In genomic region chr7:114889116-114889515, GRCh38 we compare ENCODE assay signal across 8 cellular contexts. TPM values are rescaled to one million over a fixed set of nuclear protein-coding genes. Genes with fewer than 3 reads are reported as not detected.
DNase-seq lines count a peak whose midpoint lies in the region; ATAC-seq, FAIRE-seq and TF ChIP-seq lines count a peak whose summit lies in the region.
"Not testable (repeated sequence)": the region's sequence is repeated elsewhere in the genome, so short reads cannot be mapped to it uniquely, and the experiment has no call there.

No MANE protein-coding gene starts in this region.

- TF ChIP-seq EP300 in A549 (IDR thresholded peaks at IDR 0.05), result not testable (repeated sequence)

- not testable (repeated sequence) for H3K4ac ChIP-seq in mesenchymal stem cell (ENCODE audit: low read depth in 1 of 2, low read length in 2 of 2)

- peak overlapping the region in 1 of 2 experiments; percentile 28 for H3K18ac ChIP-seq in mesenchymal stem cell (ENCODE audit: low read depth in 1 of 2, low read length in 2 of 2)

- RAD21 ChIA-PET in HCT116 (lab: Charles Lee; ENCODE audit: low non-redundant PET in 1 of 2, low total read pairs in 2 of 2, uncharacterized antibody in 2 of 2, unreplicated experiment in 2 of 2), result not testable (repeated sequence)

- not testable (repeated sequence) for H3K36me3 Mint-ChIP-seq in activated CD4-positive, alpha-beta memory T cell treated with anti-CD3 and anti-CD28 coated beads, Interleukin-2, amount 10 ng/mL, durations not matched to agents 7 days and 5 days (ENCODE audit: low read depth); activated naive CD4-positive, alpha-beta T cell treated with anti-CD3 and anti-CD28 coated beads for 36 hours (ENCODE audit: low read depth)
- peaks cover 17% of the 10 kb centered on the region for H3K36me3 Mint-ChIP-seq in stimulated activated effector memory CD8-positive, alpha-beta T cell treated with anti-CD3 and anti-CD28 coated beads, Interleukin-12 subunit alpha, Interleukin-12 subunit beta, amount 100 ng/mL, for 72 hours

- not testable (repeated sequence) for H2AK5ac ChIP-seq in mesenchymal stem cell (ENCODE audit: low read length, severe bottlenecking)

- H4K20me1 ChIP-seq in HCT116 (ENCODE audit: insufficient read depth), result not testable (repeated sequence)

- H2BK12ac ChIP-seq in mesenchymal stem cell (ENCODE audit: low read length in 2 of 2), result peak overlapping the region; percentile 70 to 84

- H3K4me1 Mint-ChIP-seq in activated CD4-positive, alpha-beta memory T cell treated with anti-CD3 and anti-CD28 coated beads, Interleukin-2, amount 10 ng/mL, durations not matched to agents 7 days and 5 days, result peaks cover 11% of the 10 kb centered on the region
- H3K4me1 Mint-ChIP-seq in activated naive CD4-positive, alpha-beta T cell treated with anti-CD3 and anti-CD28 coated beads for 36 hours (ENCODE audit: low read depth), result peaks cover 43% of the 10 kb centered on the region
- peaks cover 23% of the 10 kb centered on the region for H3K4me1 Mint-ChIP-seq in stimulated activated effector memory CD8-positive, alpha-beta T cell treated with anti-CD3 and anti-CD28 coated beads, Interleukin-12 subunit alpha, Interleukin-12 subunit beta, amount 100 ng/mL, for 72 hours

- H2BK5ac ChIP-seq in mesenchymal stem cell (ENCODE audit: low read depth, low read length, poor library complexity, severe bottlenecking), result peak overlapping the region; percentile 89

- H2BK120ac ChIP-seq in mesenchymal stem cell (ENCODE audit: low read depth, low read length), result not testable (repeated sequence)

- FAIRE-seq in A549 (lab: Jason Lieb, UNC), result not testable (repeated sequence)

- not testable (repeated sequence) for TF ChIP-seq RAD21 in A549 (conservative IDR thresholded peaks at IDR 0.05 in 1 of 2, IDR thresholded peaks at IDR 0.05 in 1 of 2); HCT116 (IDR thresholded peaks at IDR 0.05; ENCODE audit: low read depth)

- H3K4me1 ChIP-seq in A549 (peaks cover 21% of the 10 kb centered on the region), HCT116 (ENCODE audit: control insufficient read depth in 1 of 2, insufficient read depth in 2 of 2, low read length in 2 of 2) (peaks cover 10 to 30% of the 10 kb centered on the region in 2 experiments; a peak in 3 of 4 replicates), adipocyte (ENCODE audit: control insufficient read depth, insufficient read depth, low read length) (peaks cover 32% of the 10 kb centered on the region)
- not testable (repeated sequence) for H3K4me1 ChIP-seq in mesenchymal stem cell (ENCODE audit: control insufficient read depth, insufficient read depth, low read depth, low read length)

- peak overlapping the region; percentile 7 for H3K27ac Mint-ChIP-seq in activated CD4-positive, alpha-beta memory T cell treated with anti-CD3 and anti-CD28 coated beads, Interleukin-2, amount 10 ng/mL, durations not matched to agents 7 days and 5 days
- peak overlapping the region; percentile 87 for H3K27ac Mint-ChIP-seq in activated naive CD4-positive, alpha-beta T cell treated with anti-CD3 and anti-CD28 coated beads for 36 hours
- H3K27ac Mint-ChIP-seq in stimulated activated effector memory CD8-positive, alpha-beta T cell treated with anti-CD3 and anti-CD28 coated beads, Interleukin-12 subunit alpha, Interleukin-12 subunit beta, amount 100 ng/mL, for 72 hours, result peak overlapping the region; percentile 92

- H3K27me3 ChIP-seq in HCT116 (ENCODE audit: insufficient read depth, low read length); adipocyte (replicated peaks; ENCODE audit: control insufficient read depth, insufficient read depth, low read length); mesenchymal stem cell (ENCODE audit: control insufficient read depth in 1 of 2, insufficient read depth in 1 of 2, low read length in 2 of 2): not testable (repeated sequence)

- peak overlapping the region; percentile 57 for H3K4me2 ChIP-seq in A549
- H3K4me2 ChIP-seq in HCT116 (ENCODE audit: low read length), result peak overlapping the region; percentile 64
- not testable (repeated sequence) for H3K4me2 ChIP-seq in mesenchymal stem cell (ENCODE audit: low read length, poor library complexity, severe bottlenecking)

- peak overlapping the region; percentile 82 for H2AFZ ChIP-seq in HCT116 (ENCODE audit: low read depth, low read length, poor library complexity, severe bottlenecking)
- not testable (repeated sequence) for H2AFZ ChIP-seq in mesenchymal stem cell (ENCODE audit: low read depth, low read length)

- not testable (repeated sequence) for TF ChIP-seq POLR2A in A549 (IDR thresholded peaks at IDR 0.05; ENCODE audit: low read length); HCT116 (IDR thresholded peaks at IDR 0.05; ENCODE audit: borderline replicate concordance, extremely low read depth, insufficient read depth, insufficient read length)

- H3K27ac ChIP-seq in A549 (peak overlapping the region; percentile 17 to 77), HCT116 (ENCODE audit: low read depth, low read length) (peak overlapping the region; percentile 74), mesenchymal stem cell (ENCODE audit: low read length, poor library complexity, severe bottlenecking) (peak overlapping the region; percentile 74)

- POLR2A ChIA-PET in A549 (lab: Yijun Ruan, JAX) (interaction anchor here (0.6 to 0.7 kb wide), 2 partner anchors 13 to 43 kb away, joined by 3 to 4 read pairs; no protein-coding TSS in a partner anchor), HCT116 (lab: Charles Lee) (interaction anchor here (1.1 kb wide), 1 partner anchor 14 kb away, joined by 3 read pairs; no protein-coding TSS in a partner anchor)
- POLR2A ChIA-PET in activated CD4-positive, alpha-beta memory T cell treated with anti-CD3 and anti-CD28 coated beads, Interleukin-2, amount 10 ng/mL, durations not matched to agents 7 days and 5 days (lab: Charles Lee), result interaction anchor here (1.0 to 1.3 kb wide), 5 partner anchors 14 to 524 kb away, joined by 3 to 6 read pairs (median 3); no protein-coding TSS in a partner anchor

- intact Hi-C loops in HCT116 (cut with micrococcal nuclease), result not testable (repeated sequence)
- intact Hi-C loops in activated naive CD4-positive, alpha-beta T cell treated with anti-CD3 and anti-CD28 coated beads for 36 hours (cut with micrococcal nuclease), result loop anchor here (1.0 kb wide), 7 partner anchors 27 to 342 kb away; no protein-coding TSS in a partner anchor

- H2BK15ac ChIP-seq in mesenchymal stem cell (ENCODE audit: low read depth, poor library complexity, severe bottlenecking), result not testable (repeated sequence)

- 62% methylated on average over 3 of the region's 3 CpGs for WGBS in A549 (ENCODE audit: missing lambda C conversion rate)
- WGBS in mesenchymal stem cell, result 94% methylated on average over 3 of the region's 3 CpGs

- not testable (repeated sequence) for H3K9me3 ChIP-seq in A549; HCT116 (ENCODE audit: control insufficient read depth in 1 of 2, insufficient read depth in 1 of 2, low read depth in 1 of 2, low read length in 2 of 2); adipocyte (ENCODE audit: control insufficient read depth, low read length); mesenchymal stem cell (ENCODE audit: control insufficient read depth, low read length)

- H3K4me3 ChIP-seq in A549; adipocyte (ENCODE audit: low read length); mesenchymal stem cell (ENCODE audit: insufficient read depth in 1 of 2, low read depth in 1 of 2, low read length in 2 of 2): not testable (repeated sequence)
- peak overlapping the region in 1 of 2 experiments; percentile 27; a peak in 1 of 4 replicates for H3K4me3 ChIP-seq in HCT116 (replicated peaks in 1 of 2; ENCODE audit: low read depth in 1 of 2, low read length in 2 of 2)

- H3K79me2 ChIP-seq in HCT116 (ENCODE audit: insufficient read depth, low read length), result not testable (repeated sequence)

- H3K9me3 Mint-ChIP-seq in activated CD4-positive, alpha-beta memory T cell treated with anti-CD3 and anti-CD28 coated beads, Interleukin-2, amount 10 ng/mL, durations not matched to agents 7 days and 5 days; activated naive CD4-positive, alpha-beta T cell treated with anti-CD3 and anti-CD28 coated beads for 36 hours; stimulated activated effector memory CD8-positive, alpha-beta T cell treated with anti-CD3 and anti-CD28 coated beads, Interleukin-12 subunit alpha, Interleukin-12 subunit beta, amount 100 ng/mL, for 72 hours: not testable (repeated sequence)

- not testable (repeated sequence) for H3K14ac ChIP-seq in mesenchymal stem cell (ENCODE audit: low read length in 2 of 2)

- H4K91ac ChIP-seq in mesenchymal stem cell (ENCODE audit: low read length), result peak overlapping the region; percentile 61

- H3K27me3 Mint-ChIP-seq in activated CD4-positive, alpha-beta memory T cell treated with anti-CD3 and anti-CD28 coated beads, Interleukin-2, amount 10 ng/mL, durations not matched to agents 7 days and 5 days; activated naive CD4-positive, alpha-beta T cell treated with anti-CD3 and anti-CD28 coated beads for 36 hours (ENCODE audit: low read depth): not testable (repeated sequence)

- not testable (repeated sequence) for H3K79me1 ChIP-seq in mesenchymal stem cell (replicated peaks; ENCODE audit: low read length, poor library complexity, severe bottlenecking)

- BruUV-seq in HCT116 (replicated peaks; lab: Mats Ljungman, UMichigan), result not testable (repeated sequence)

- not testable (repeated sequence) for DNase-seq in A549 (ENCODE audit: low read depth in 1 of 2, low spot score in 1 of 2); HCT116 (ENCODE audit: low read depth, low spot score); activated CD4-positive, alpha-beta memory T cell treated with anti-CD3 and anti-CD28 coated beads, Interleukin-2, amount 10 ng/mL, durations not matched to agents 7 days and 5 days; activated naive CD4-positive, alpha-beta T cell treated with anti-CD3 and anti-CD28 coated beads for 36 hours; adipocyte (ENCODE audit: low read depth); mesenchymal stem cell; stimulated activated effector memory CD8-positive, alpha-beta T cell treated with anti-CD3 and anti-CD28 coated beads, Interleukin-12 subunit alpha, Interleukin-12 subunit beta, amount 100 ng/mL, for 72 hours (ENCODE audit: low spot score in 2 of 2)

- not testable (repeated sequence) for H3K23ac ChIP-seq in mesenchymal stem cell (ENCODE audit: low read length in 2 of 2)

- not testable (repeated sequence) for H3K36me3 ChIP-seq in HCT116 (ENCODE audit: control insufficient read depth in 1 of 2, insufficient read depth in 2 of 2, low read length in 2 of 2); adipocyte (ENCODE audit: control insufficient read depth, insufficient read depth, low read length, severe bottlenecking); mesenchymal stem cell (ENCODE audit: control insufficient read depth in 1 of 2, insufficient read depth in 2 of 2, low read depth in 1 of 2, low read length in 2 of 2)

- CTCF ChIA-PET in A549 (lab: Yijun Ruan, JAX), result interaction anchor here (1.1 kb wide), 1 partner anchor 10 kb away, joined by 3 read pairs; no protein-coding TSS in a partner anchor
- CTCF ChIA-PET in HCT116 (lab: Charles Lee); activated CD4-positive, alpha-beta memory T cell treated with anti-CD3 and anti-CD28 coated beads, Interleukin-2, amount 10 ng/mL, durations not matched to agents 7 days and 5 days (lab: Charles Lee): not testable (repeated sequence)
- CTCF ChIA-PET in activated naive CD4-positive, alpha-beta T cell treated with anti-CD3 and anti-CD28 coated beads for 36 hours (lab: Charles Lee), result interaction anchor here (0.7 to 1.2 kb wide), 4 partner anchors 24 to 330 kb away, joined by 3 to 5 read pairs (median 4); partner anchors contain the start of gene MDFIC

- H3K4me3 Mint-ChIP-seq in activated CD4-positive, alpha-beta memory T cell treated with anti-CD3 and anti-CD28 coated beads, Interleukin-2, amount 10 ng/mL, durations not matched to agents 7 days and 5 days; activated naive CD4-positive, alpha-beta T cell treated with anti-CD3 and anti-CD28 coated beads for 36 hours; stimulated activated effector memory CD8-positive, alpha-beta T cell treated with anti-CD3 and anti-CD28 coated beads, Interleukin-12 subunit alpha, Interleukin-12 subunit beta, amount 100 ng/mL, for 72 hours: not testable (repeated sequence)

- ATAC-seq in A549 (peak in 1 of 2 experiments; percentile 11; a peak in 1 of 6 replicates), HCT116 (peak; percentile 62), SK-N-SH treated with all-trans-retinoic acid at 6 μM for 48 hours (peak; percentile 30; the same call in 2 of the 3 replicates)
- ATAC-seq in stimulated activated effector memory CD8-positive, alpha-beta T cell treated with anti-CD3 and anti-CD28 coated beads, Interleukin-12 subunit alpha, Interleukin-12 subunit beta, amount 100 ng/mL, for 72 hours, result not testable (repeated sequence)

- TF ChIP-seq CTCF in A549 (IDR thresholded peaks at IDR 0.05); HCT116 (IDR thresholded peaks at IDR 0.05 in 2 of 3, conservative IDR thresholded peaks at IDR 0.05 in 1 of 3; ENCODE audit: borderline replicate concordance in 1 of 3, insufficient read depth in 1 of 3, low read depth in 2 of 3, low read length in 2 of 3): not testable (repeated sequence)

- H3K9me2 ChIP-seq in HCT116 (ENCODE audit: insufficient read depth), result not testable (repeated sequence)

- H3K9ac ChIP-seq in HCT116 (ENCODE audit: low read length) (peak overlapping the region; percentile 39), adipocyte (ENCODE audit: low read length) (peak overlapping the region; percentile 36), mesenchymal stem cell (ENCODE audit: low read length) (peak overlapping the region; percentile 27)

- not testable (repeated sequence) for H4K8ac ChIP-seq in mesenchymal stem cell (ENCODE audit: low read length)

RNA-seq across cellular contexts. Expression of gene MDFIC, which starts 32.8 kb away (rescaled TPM):
- 30.6 and 38.5 TPM in 2 replicates for polyA plus RNA-seq in A549 (2011; rRNA removed)
- polyA plus RNA-seq in A549 (2012; cell fraction: cytosol; rRNA removed), result 11.5 and 15.7 TPM in 2 replicates
- 4.2 and 4.5 TPM in 2 replicates for polyA plus RNA-seq in A549 (2012; cell fraction: nucleus; rRNA removed)
- 14.4 to 19.5 TPM (median 18.7 TPM) in 3 replicates for polyA plus RNA-seq in A549 (2017; fragmentation: RNase III; extraction: RNeasy Plus Mini Kit Qiagen cat#74134 plus additional on column Dnase treatment)
- 26.1 and 29.9 TPM in 2 replicates for polyA minus RNA-seq in A549 (2011; rRNA and poly(A)+ RNA removed)
- 8.3 TPM for total RNA-seq in HCT116 (2021; ENCODE audit: unreplicated experiment)
- 6.9 and 7.0 TPM in 2 replicates for polyA plus RNA-seq in HCT116 (2012)
- total RNA-seq in activated CD4-positive, alpha-beta memory T cell treated with anti-CD3 and anti-CD28 coated beads, Interleukin-2, amount 10 ng/mL, durations not matched to agents 7 days and 5 days, result 10 to 100 TPM; 85.8 to 90.7 TPM
- total RNA-seq in activated naive CD4-positive, alpha-beta T cell treated with anti-CD3 and anti-CD28 coated beads for 36 hours, result 10 to 100 TPM; 79.4 to 93.1 TPM
- polyA plus RNA-seq in mesenchymal stem cell (2013, experiment 1 of 2), result 19.8 TPM
- 22.1 TPM for polyA plus RNA-seq in mesenchymal stem cell (2013, experiment 2 of 2)

Comparison
In these comparisons a context has a peak if more than half of its experiments do, and no peak if none do; other contexts are left out.
1. H3K27ac Mint-ChIP-seq: peak in every context shown above with its lines; median percentile 92 in stimulated activated effector memory CD8-positive, alpha-beta T cell treated with anti-CD3 and anti-CD28 coated beads, Interleukin-12 subunit alpha, Interleukin-12 subunit beta, amount 100 ng/mL, for 72 hours; 87 in activated naive CD4-positive, alpha-beta T cell treated with anti-CD3 and anti-CD28 coated beads for 36 hours; 7 in activated CD4-positive, alpha-beta memory T cell treated with anti-CD3 and anti-CD28 coated beads, Interleukin-2, amount 10 ng/mL, durations not matched to agents 7 days and 5 days.